ENCODE assay signal across 16 cellular contexts in genomic region chr6:113570176-113570575, GRCh38.
DNase-seq lines count a peak whose midpoint lies in the region; TF ChIP-seq lines count a peak whose summit lies in the region.
"Had no signal": no experiment of that assay in that cellular context is flagged by ENCODE, and none has a peak within 500 bp of the region (broad histone marks: within the 10 kb centered on the region; RNA-seq: fewer than 3 reads in every experiment).

No MANE protein-coding gene starts in this region.

- POLR2A ChIA-PET in HEK293T (lab: Yijun Ruan, JAX), result interaction anchor here (1.2 kb wide), 1 partner anchor 285 kb away, joined by 3 read pairs; no protein-coding TSS in a partner anchor

- DNase-seq in GM04503 (ENCODE audit: low read depth) (peak; percentile 32), adipocyte (ENCODE audit: low read depth) (peak; percentile 79), fibroblast of the aortic adventitia (ENCODE audit: low read depth) (peak; percentile 77), HEK293T (ENCODE audit: extremely low spot score) (no peak), cortex of kidney (lab: John Stamatoyannopoulos, UW) (no peak), NCI-H2171 (lab: John Stamatoyannopoulos, UW) (no peak), prostate gland (ENCODE audit: low spot score) (no peak)
- DNase-seq: CD8-positive, alpha-beta memory T cell; H7; Karpas-422; NCI-H1105; NCI-H1694; NCI-H774; T-cell had no signal

- CTCF ChIA-PET in HEK293T (lab: Yijun Ruan, JAX), result no interaction called here

- H3K27ac ChIP-seq in prostate gland, result no peak overlapping the region
- H3K27ac ChIP-seq: BLaER1, SJSA1 had no signal

- no peak for TF ChIP-seq POLR2A in prostate gland (IDR thresholded peaks at IDR 0.05)

- H3K9ac ChIP-seq in adipocyte (ENCODE audit: low read length), result no peak overlapping the region
- H3K9ac ChIP-seq: BLaER1 had no signal

- H3K4me3 ChIP-seq in adipocyte (ENCODE audit: low read length) (no peak overlapping the region), fibroblast of the aortic adventitia (ENCODE audit: low read depth, low read length) (no peak overlapping the region), prostate gland (no peak overlapping the region)
- H3K4me3 ChIP-seq: BLaER1, SJSA1 had no signal

- no peak for TF ChIP-seq CTCF in fibroblast of the aortic adventitia (IDR thresholded peaks at IDR 0.05; ENCODE audit: insufficient read depth, low read length)
- TF ChIP-seq CTCF in prostate gland (IDR thresholded peaks at IDR 0.05), result no peak

- H3K9me3 ChIP-seq in adipocyte (ENCODE audit: control insufficient read depth, low read length) (no peaks in the 10 kb centered on the region), prostate gland (no peaks in the 10 kb centered on the region)
- H3K9me3 ChIP-seq: BLaER1, SJSA1 had no signal

- H3K4me1 ChIP-seq in adipocyte (ENCODE audit: control insufficient read depth, insufficient read depth, low read length) (peaks cover 19% of the 10 kb centered on the region), prostate gland (replicated peaks) (no peaks in the 10 kb centered on the region)

- H3K27me3 ChIP-seq in adipocyte (replicated peaks; ENCODE audit: control insufficient read depth, insufficient read depth, low read length) (no peaks in the 10 kb centered on the region), prostate gland (replicated peaks; ENCODE audit: insufficient read depth) (no peaks in the 10 kb centered on the region)
- H3K27me3 ChIP-seq: BLaER1, SJSA1 had no signal

- intact Hi-C loops in prostate gland (cut with DNase I), result no loop called here

- H3K36me3 ChIP-seq in adipocyte (ENCODE audit: control insufficient read depth, insufficient read depth, low read length, severe bottlenecking) (no peaks in the 10 kb centered on the region), prostate gland (no peaks in the 10 kb centered on the region)
- H3K36me3 ChIP-seq: BLaER1, SJSA1 had no signal

TF ChIP-seq in HEK293T, 16 proteins besides CTCF, POLR2A, EP300 and RAD21:
- TF ChIP-seq TARDBP (IDR thresholded peaks at IDR 0.05) (no peak), NFRKB (IDR thresholded peaks at IDR 0.05) (no peak), ZNF384 (IDR thresholded peaks at IDR 0.05) (no peak), ARNT (IDR thresholded peaks at IDR 0.05) (no peak), L3MBTL2 (conservative IDR thresholded peaks at IDR 0.05) (no peak), FOXA1 (IDR thresholded peaks at IDR 0.05) (no peak), ELF4 (IDR thresholded peaks at IDR 0.05) (no peak), BHLHE40 (IDR thresholded peaks at IDR 0.05; ENCODE audit: borderline replicate concordance) (no peak), SUZ12 (IDR thresholded peaks at IDR 0.05) (no peak), FOXM1 (IDR thresholded peaks at IDR 0.05; ENCODE audit: borderline replicate concordance) (no peak), HDGF (IDR thresholded peaks at IDR 0.05; ENCODE audit: borderline replicate concordance) (no peak), CTBP1 (IDR thresholded peaks at IDR 0.05; ENCODE audit: borderline replicate concordance) (no peak), PKNOX1 (IDR thresholded peaks at IDR 0.05) (no peak)

Comparison
In these comparisons a context has a peak if more than half of its experiments do, and no peak if none do; other contexts are left out.
1. DNase-seq: peak in GM04503 (single experiment), adipocyte (single experiment) and fibroblast of the aortic adventitia (single experiment); none in HEK293T (single experiment), cortex of kidney (single experiment), NCI-H2171 (single experiment) and prostate gland (single experiment).